Comparison of ENCODE assay signal across 23 cellular contexts in genomic region chr6:166724576-166724975, GRCh38.
"Had no signal": no experiment of that assay in that cellular context is flagged by ENCODE, and none has a peak within 500 bp of the region (broad histone marks: within the 10 kb centered on the region; RNA-seq: fewer than 3 reads in every experiment).

No MANE protein-coding gene starts in this region.

- H3K9me3 ChIP-seq: colonic mucosa, heart right ventricle, left ventricle myocardium inferior, mucosa of descending colon, stomach, tibial artery had no signal

- H3K4me1 ChIP-seq: colonic mucosa, heart right ventricle, tibial artery had no signal

- H3K4me3 ChIP-seq: cardiac muscle cell, colonic mucosa, heart right ventricle, left ventricle myocardium inferior, lung, mucosa of descending colon, stomach, tibial artery had no signal

- DNase-seq: activated B cell treated with CpG ODN at 0.5 μM for 24 hours; activated CD4-positive, alpha-beta T cell treated with anti-CD3 and anti-CD28 coated beads for 36 hours; activated effector memory CD4-positive, alpha-beta T cell treated with Interleukin-2 at 50 U/mL for 16 hours; activated naive CD4-positive, alpha-beta T cell treated with Interleukin-2 at 50 U/mL for 16 hours; anterior cingulate cortex; cerebellar nuclear complex; colonic mucosa; effector CD8-positive, alpha-beta T cell; foreskin melanocyte; heart right ventricle; left ventricle myocardium inferior; mesendoderm; mucosa of descending colon; posterior cingulate gyrus; right cardiac atrium; stimulated activated CD4-positive, alpha-beta T cell treated with anti-CD3 and anti-CD28 coated beads, Interleukin-15, amount 100 ng/mL, for 24 hours; stimulated activated CD4-positive, alpha-beta T cell treated with anti-CD3 and anti-CD28 coated beads, Interleukin-2, amount 100 ng/mL, for 24 hours; stimulated activated naive B cell treated with anti-CD40 and anti-IgM and Interleukin-4, amounts not matched to agents 10 μg/mL and 1 μg/mL and 100 μg/mL, for 72 hours; stomach; tibial artery had no signal

- ATAC-seq: activated CD4-positive, alpha-beta T cell treated with anti-CD3 and anti-CD28 coated beads for 36 hours; heart right ventricle; mucosa of descending colon; natural killer cell treated with Interleukin-12 subunit alpha and Interleukin-12 subunit beta and Interleukin-15 and Interleukin-18, amount 100 ng/mL, for 72 hours; right cardiac atrium; stimulated activated naive B cell treated with anti-CD40 and anti-IgM and Interleukin-4, amounts not matched to agents 10 μg/mL and 1 μg/mL and 100 μg/mL, for 72 hours had no signal

- H3K36me3 ChIP-seq: cardiac muscle cell, colonic mucosa, heart right ventricle, left ventricle myocardium inferior, stomach, tibial artery had no signal

- H3K27me3 ChIP-seq: cardiac muscle cell, colonic mucosa, stomach had no signal

- H3K27ac ChIP-seq: cardiac muscle cell, colonic mucosa, heart right ventricle, left ventricle myocardium inferior, stomach, tibial artery had no signal
